Comparison of ENCODE assay signal across 8 cellular contexts in genomic region chr6:75855047-75855446, GRCh38.
DNase-seq lines count a peak whose midpoint lies in the region; ATAC-seq and TF ChIP-seq lines count a peak whose summit lies in the region.

No MANE protein-coding gene starts in this region.

- no peak overlapping the region for H3K27ac ChIP-seq in gastroesophageal sphincter

- CTCF ChIA-PET in activated CD8-positive, alpha-beta memory T cell treated with anti-CD3 and anti-CD28 coated beads, Interleukin-2, amount 10 ng/mL, durations not matched to agents 7 days and 5 days (lab: Charles Lee), result interaction anchor here (1.3 kb wide), 1 partner anchor 39 kb away, joined by 4 read pairs; no protein-coding TSS in a partner anchor

- no peaks in the 10 kb centered on the region for H3K4me1 Mint-ChIP-seq in activated CD8-positive, alpha-beta memory T cell treated with anti-CD3 and anti-CD28 coated beads, Interleukin-2, amount 10 ng/mL, durations not matched to agents 7 days and 5 days
- H3K4me1 Mint-ChIP-seq in stimulated activated effector memory CD8-positive, alpha-beta T cell treated with anti-CD3 and anti-CD28 coated beads, Interleukin-12 subunit alpha, Interleukin-12 subunit beta, amount 100 ng/mL, for 72 hours, result no peaks in the 10 kb centered on the region

- ATAC-seq in activated CD8-positive, alpha-beta memory T cell treated with anti-CD3 and anti-CD28 coated beads, Interleukin-2, amount 10 ng/mL, durations not matched to agents 7 days and 5 days, result no peak
- peak; percentile 67 for ATAC-seq in HG03103 (IDR thresholded peaks at IDR 0.05; ENCODE audit: low read depth, unreplicated experiment)
- ATAC-seq in gastroesophageal sphincter, result no peak
- no peak for ATAC-seq in stimulated activated effector memory CD8-positive, alpha-beta T cell treated with anti-CD3 and anti-CD28 coated beads, Interleukin-12 subunit alpha, Interleukin-12 subunit beta, amount 100 ng/mL, for 72 hours

- no peaks in the 10 kb centered on the region for H3K4me1 ChIP-seq in gastroesophageal sphincter

- H3K27ac Mint-ChIP-seq in activated CD8-positive, alpha-beta memory T cell treated with anti-CD3 and anti-CD28 coated beads, Interleukin-2, amount 10 ng/mL, durations not matched to agents 7 days and 5 days, result no peak overlapping the region
- no peak overlapping the region for H3K27ac Mint-ChIP-seq in stimulated activated effector memory CD8-positive, alpha-beta T cell treated with anti-CD3 and anti-CD28 coated beads, Interleukin-12 subunit alpha, Interleukin-12 subunit beta, amount 100 ng/mL, for 72 hours

- no peaks in the 10 kb centered on the region for H3K36me3 Mint-ChIP-seq in activated CD8-positive, alpha-beta memory T cell treated with anti-CD3 and anti-CD28 coated beads, Interleukin-2, amount 10 ng/mL, durations not matched to agents 7 days and 5 days
- peaks cover 4% of the 10 kb centered on the region for H3K36me3 Mint-ChIP-seq in stimulated activated effector memory CD8-positive, alpha-beta T cell treated with anti-CD3 and anti-CD28 coated beads, Interleukin-12 subunit alpha, Interleukin-12 subunit beta, amount 100 ng/mL, for 72 hours

- H3K9me3 Mint-ChIP-seq in activated CD8-positive, alpha-beta memory T cell treated with anti-CD3 and anti-CD28 coated beads, Interleukin-2, amount 10 ng/mL, durations not matched to agents 7 days and 5 days (ENCODE audit: low read depth), result no peaks in the 10 kb centered on the region
- no peaks in the 10 kb centered on the region for H3K9me3 Mint-ChIP-seq in stimulated activated effector memory CD8-positive, alpha-beta T cell treated with anti-CD3 and anti-CD28 coated beads, Interleukin-12 subunit alpha, Interleukin-12 subunit beta, amount 100 ng/mL, for 72 hours

- peak; percentile 48 for DNase-seq in activated CD8-positive, alpha-beta memory T cell treated with anti-CD3 and anti-CD28 coated beads, Interleukin-2, amount 10 ng/mL, durations not matched to agents 7 days and 5 days
- no peak for DNase-seq in activated CD8-positive, alpha-beta memory T cell treated with anti-CD3 and anti-CD28 coated beads, Interleukin-2, amount 50 U/mL, for 4 hours
- DNase-seq in SK-N-DZ (ENCODE audit: low spot score) (peak; percentile 52), fibroblast of villous mesenchyme (ENCODE audit: low read depth) (peak; percentile 82), smooth muscle cell of the brain vasculature (ENCODE audit: low read depth, low spot score) (peak; percentile 73)
- no peak for DNase-seq in stimulated activated effector memory CD8-positive, alpha-beta T cell treated with anti-CD3 and anti-CD28 coated beads, Interleukin-12 subunit alpha, Interleukin-12 subunit beta, amount 100 ng/mL, for 72 hours (ENCODE audit: low spot score in 2 of 2)

- H3K27me3 ChIP-seq in gastroesophageal sphincter, result no peaks in the 10 kb centered on the region

- H3K4me3 ChIP-seq in fibroblast of villous mesenchyme (ENCODE audit: low read depth, low read length), result no peak overlapping the region
- H3K4me3 ChIP-seq in gastroesophageal sphincter, result no peak overlapping the region

- no peaks in the 10 kb centered on the region for H3K9me3 ChIP-seq in gastroesophageal sphincter

- no peak for TF ChIP-seq POLR2A in gastroesophageal sphincter (IDR thresholded peaks at IDR 0.05)

- 0 to 9% methylated on average over 1 of the region's 1 CpG for WGBS in gastroesophageal sphincter (ENCODE audit: low coverage in 1 of 2), 2 donors

- H3K4me3 Mint-ChIP-seq in activated CD8-positive, alpha-beta memory T cell treated with anti-CD3 and anti-CD28 coated beads, Interleukin-2, amount 10 ng/mL, durations not matched to agents 7 days and 5 days, result no peak overlapping the region
- H3K4me3 Mint-ChIP-seq in stimulated activated effector memory CD8-positive, alpha-beta T cell treated with anti-CD3 and anti-CD28 coated beads, Interleukin-12 subunit alpha, Interleukin-12 subunit beta, amount 100 ng/mL, for 72 hours, result no peak overlapping the region

- H3K36me3 ChIP-seq in gastroesophageal sphincter, result peaks cover 0 to 31% of the 10 kb centered on the region in 2 donors

- TF ChIP-seq EP300 in gastroesophageal sphincter (IDR thresholded peaks at IDR 0.05), result no peak

- peak; percentile 70 for TF ChIP-seq CTCF in fibroblast of villous mesenchyme (IDR thresholded peaks at IDR 0.05; ENCODE audit: insufficient read depth, low read depth, low read length)
- TF ChIP-seq CTCF in gastroesophageal sphincter (IDR thresholded peaks at IDR 0.05), result peak in 1 of 4 experiments; percentile 36

- H3K27me3 Mint-ChIP-seq in activated CD8-positive, alpha-beta memory T cell treated with anti-CD3 and anti-CD28 coated beads, Interleukin-2, amount 10 ng/mL, durations not matched to agents 7 days and 5 days, result no peaks in the 10 kb centered on the region

Comparison
In these comparisons a context has a peak if more than half of its experiments do, and no peak if none do; other contexts are left out.
1. DNase-seq: peak in activated CD8-positive, alpha-beta memory T cell treated with anti-CD3 and anti-CD28 coated beads, Interleukin-2, amount 10 ng/mL, durations not matched to agents 7 days and 5 days (single experiment), SK-N-DZ (single experiment), fibroblast of villous mesenchyme (single experiment) and smooth muscle cell of the brain vasculature (single experiment); none in activated CD8-positive, alpha-beta memory T cell treated with anti-CD3 and anti-CD28 coated beads, Interleukin-2, amount 50 U/mL, for 4 hours (single experiment) and stimulated activated effector memory CD8-positive, alpha-beta T cell treated with anti-CD3 and anti-CD28 coated beads, Interleukin-12 subunit alpha, Interleukin-12 subunit beta, amount 100 ng/mL, for 72 hours (0 of 2).